Comparison of ENCODE assay signal across 1 cellular context in genomic region chr10:25068152-25069058, GRCh38.
A peak's percentile ranks its signal among the peaks of the same experiment; 100 is the strongest.
TF ChIP-seq lines count a peak whose summit lies in the region.

No MANE protein-coding gene starts in this region.

TF ChIP-seq in K562, 482 proteins besides CTCF, POLR2A, EP300 and RAD21 (continued from another document):
- TF ChIP-seq JUN (IDR thresholded peaks at IDR 0.05; ENCODE audit: borderline replicate concordance, low read depth, low read length) (0 out of 2 replicates have a peak, but pooled peaks have one; percentile 22), JUN (CRISPR knock-in tag; IDR thresholded peaks at IDR 0.05; ENCODE audit: borderline replicate concordance) (no peak), ZNF785 (CRISPR knock-in tag; IDR thresholded peaks at IDR 0.05) (no peak), NR4A1 (CRISPR knock-in tag; IDR thresholded peaks at IDR 0.05) (no peak), NR4A1 (tag; IDR thresholded peaks at IDR 0.05) (no peak), POLR2H (tag; IDR thresholded peaks at IDR 0.05; ENCODE audit: low read depth) (no peak), SAP30 (IDR thresholded peaks at IDR 0.05; ENCODE audit: borderline replicate concordance, insufficient read depth, low read depth, low read length, poor library complexity, severe bottlenecking) (no peak), KLF13 (tag; IDR thresholded peaks at IDR 0.05; ENCODE audit: borderline replicate concordance, low read depth) (no peak), POU5F1 (IDR thresholded peaks at IDR 0.05; ENCODE audit: borderline replicate concordance, low read depth, low read length, partially characterized antibody) (no peak), ATF7 (IDR thresholded peaks at IDR 0.05) (peak; percentile 67; the same call in 1 of the 2 replicates), ZNF707 (CRISPR knock-in tag; conservative IDR thresholded peaks at IDR 0.05) (no peak), FOSL1 (tag; conservative IDR thresholded peaks at IDR 0.05) (0 out of 2 replicates have a peak, but pooled peaks have one; percentile 19), MECOM (CRISPR knock-in tag; IDR thresholded peaks at IDR 0.05) (no peak), SMAD2 (IDR thresholded peaks at IDR 0.05; ENCODE audit: low read depth, low read length) (no peak), CBFA2T2 (conservative IDR thresholded peaks at IDR 0.05) (no peak), E4F1 (CRISPR knock-in tag; IDR thresholded peaks at IDR 0.05; ENCODE audit: borderline replicate concordance) (no peak), U2AF1 (optimal IDR thresholded peaks at IDR 0.05; ENCODE audit: low read depth, low read length) (no peak), HMGN3 (IDR thresholded peaks at IDR 0.05; ENCODE audit: borderline replicate concordance, extremely low read depth, insufficient read length, low read depth, low read length) (no peak), KDM4B (IDR thresholded peaks at IDR 0.05; ENCODE audit: borderline replicate concordance in 2 of 2, low read depth in 1 of 2) (no peak), STAT5B (CRISPR knock-in tag; IDR thresholded peaks at IDR 0.05) (no peak), OTX1 (CRISPR knock-in tag; IDR thresholded peaks at IDR 0.05) (no peak), MEF2D (tag; conservative IDR thresholded peaks at IDR 0.05; ENCODE audit: low read depth) (no peak), COPS2 (conservative IDR thresholded peaks at IDR 0.05) (no peak), NUFIP1 (IDR thresholded peaks at IDR 0.05; ENCODE audit: partially characterized antibody) (no peak), POLR3G (IDR thresholded peaks at IDR 0.05; ENCODE audit: extremely low read depth, insufficient read length, insufficient replicate concordance) (no peak), MBD2 (IDR thresholded peaks at IDR 0.05; ENCODE audit: borderline replicate concordance, low read depth) (no peak), HIVEP1 (CRISPR knock-in tag; IDR thresholded peaks at IDR 0.05) (no peak), ZFX (CRISPR knock-in tag; IDR thresholded peaks at IDR 0.05) (no peak), IRF9 (tag; IDR thresholded peaks at IDR 0.05) (no peak), GATAD2B (IDR thresholded peaks at IDR 0.05; ENCODE audit: borderline replicate concordance) (no peak), CEBPG (CRISPR knock-in tag; IDR thresholded peaks at IDR 0.05) (no peak), CEBPG (tag; conservative IDR thresholded peaks at IDR 0.05 in 1 of 2, IDR thresholded peaks at IDR 0.05 in 1 of 2) (peak in 1 of 2 experiments; percentile 34; a peak in 1 of 4 replicates)
- TF ChIP-seq, protein P1, sequence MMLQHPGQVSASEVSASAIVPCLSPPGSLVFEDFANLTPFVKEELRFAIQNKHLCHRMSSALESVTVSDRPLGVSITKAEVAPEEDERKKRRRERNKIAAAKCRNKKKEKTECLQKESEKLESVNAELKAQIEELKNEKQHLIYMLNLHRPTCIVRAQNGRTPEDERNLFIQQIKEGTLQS (IDR thresholded peaks at IDR 0.05), result peak; percentile 90
- TF ChIP-seq, protein P1 (CRISPR knock-in tag; conservative IDR thresholded peaks at IDR 0.05), result no peak
- TF ChIP-seq, protein P2, sequence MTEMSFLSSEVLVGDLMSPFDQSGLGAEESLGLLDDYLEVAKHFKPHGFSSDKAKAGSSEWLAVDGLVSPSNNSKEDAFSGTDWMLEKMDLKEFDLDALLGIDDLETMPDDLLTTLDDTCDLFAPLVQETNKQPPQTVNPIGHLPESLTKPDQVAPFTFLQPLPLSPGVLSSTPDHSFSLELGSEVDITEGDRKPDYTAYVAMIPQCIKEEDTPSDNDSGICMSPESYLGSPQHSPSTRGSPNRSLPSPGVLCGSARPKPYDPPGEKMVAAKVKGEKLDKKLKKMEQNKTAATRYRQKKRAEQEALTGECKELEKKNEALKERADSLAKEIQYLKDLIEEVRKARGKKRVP (CRISPR knock-in tag; IDR thresholded peaks at IDR 0.05), result no peak
TF ChIP-seq in K562: peak in this region for 6.
